Comparison of ENCODE assay signal across 8 cellular contexts in genomic region chr5:69492391-69493234, GRCh38. TPM values are rescaled to one million over a fixed set of nuclear protein-coding genes. Genes with fewer than 3 reads are reported as not detected.
A peak's percentile ranks its signal among the peaks of the same experiment; 100 is the strongest.
DNase-seq lines count a peak whose midpoint lies in the region; ATAC-seq and TF ChIP-seq lines count a peak whose summit lies in the region.

TSS of gene OCLN (plus strand) at chr5:69492790. CDS start at chr5:69504245, 11,455 bp downstream.

- H3K4me1 ChIP-seq in BE2C = no peaks in the 10 kb centered on the region
- peaks cover 32% of the 10 kb centered on the region for H3K4me1 ChIP-seq in Panc1 (ENCODE audit: control insufficient read depth, insufficient read depth, low read length)

- peaks cover 87% of the 10 kb centered on the region for H3K27me3 ChIP-seq in BE2C
- H3K27me3 ChIP-seq in Panc1 (ENCODE audit: control insufficient read depth, insufficient read depth, low read length) = no peaks in the 10 kb centered on the region

- in situ Hi-C loops in Panc1 (cut with HindIII; ENCODE audit: low pct_unique_long_range_greater_than_20kb, low sequenced_read_pairs) = no loop called here

- H3K27ac ChIP-seq in Panc1 (ENCODE audit: low read length) = peak within 1 kb of the TSS; percentile 92

- DNase-seq in BE2C = peak; percentile 25
- peak; percentile 89 for DNase-seq in HT-29 (ENCODE audit: low spot score)
- no peak for DNase-seq in Panc1 (ENCODE audit: low read depth, low spot score)
- DNase-seq in cardiac fibroblast (ENCODE audit: low read depth in 2 of 2) = no peak
- DNase-seq in kidney glomerular epithelial cell (lab: John Stamatoyannopoulos, UW) = peak; percentile 7
- DNase-seq in stimulated activated CD4-positive, alpha-beta T cell treated with anti-CD3 and anti-CD28 coated beads, Interleukin-4, amount 100 ng/mL, for 1 hour = peak; percentile 15
- no peak for DNase-seq in globus pallidus (ENCODE audit: low spot score)

- TF ChIP-seq CTCF in BE2C (IDR thresholded peaks at IDR 0.05; ENCODE audit: low read depth, low read length) = no peak
- no peak for TF ChIP-seq CTCF in Panc1 (IDR thresholded peaks at IDR 0.05)
- no peak for TF ChIP-seq CTCF in cardiac fibroblast (IDR thresholded peaks at IDR 0.05; ENCODE audit: low read depth, low read length)

- peak within 1 kb of the TSS; percentile 37 for H3K4me3 ChIP-seq in BE2C (ENCODE audit: low read depth, low read length)
- H3K4me3 ChIP-seq in Panc1 (ENCODE audit: low read depth in 2 of 2, low read length in 2 of 2) = peak within 1 kb of the TSS; percentile 69 to 86
- peak within 1 kb of the TSS; percentile 52 to 56 for H3K4me3 ChIP-seq in cardiac fibroblast (replicated peaks in 1 of 2; ENCODE audit: low read depth in 2 of 2, low read length in 2 of 2)

- intact Hi-C loops in Panc1 (cut with micrococcal nuclease; ENCODE audit: unreplicated experiment) = no loop called here

- ATAC-seq in GM19023 (IDR thresholded peaks at IDR 0.05; ENCODE audit: unreplicated experiment) = peak; percentile 62
- ATAC-seq in Panc1 = peak; percentile 93

- POLR2A ChIA-PET in Panc1 (lab: Charles Lee) = interaction anchor here (0.6 kb wide), 1 partner anchor 9 kb away, joined by 5 read pairs; no protein-coding TSS in a partner anchor

- 0 out of 2 replicates have a peak, but pooled peaks cover 4% of the 10 kb centered on the region for H3K9me3 ChIP-seq in BE2C
- H3K9me3 ChIP-seq in Panc1 (ENCODE audit: control insufficient read depth, insufficient read depth, low read depth, low read length) = no peaks in the 10 kb centered on the region

- CTCF ChIA-PET in Panc1 (lab: Charles Lee) = no interaction called here

- H3K36me3 ChIP-seq in BE2C (no peaks in the 10 kb centered on the region), Panc1 (ENCODE audit: control insufficient read depth, insufficient read depth, low read length) (no peaks in the 10 kb centered on the region; the same call in 1 of the 2 replicates)

- no TSS peak for BruUV-seq in Panc1 (replicated peaks; lab: Mats Ljungman, UMichigan)

RNA-seq across cellular contexts. Expression of gene OCLN, which starts in this region (rescaled TPM):
- polyA plus RNA-seq in BE2C (2012; ENCODE audit: insufficient read depth, insufficient read length, low read depth) = 1.5 TPM
- total RNA-seq in HT-29 (2014; rRNA removed; shearing (Covaris generic)) = 25.6 and 43.6 TPM in 2 replicates
- total RNA-seq in Panc1 (2021; ENCODE audit: unreplicated experiment) = 102 TPM
- 27.5 TPM for polyA plus RNA-seq in Panc1 (2012; ENCODE audit: insufficient read length)

Comparison
In these comparisons a context has a peak if more than half of its experiments do, and no peak if none do; other contexts are left out.
1. DNase-seq: peak in BE2C (single experiment), HT-29 (single experiment), kidney glomerular epithelial cell (single experiment) and stimulated activated CD4-positive, alpha-beta T cell treated with anti-CD3 and anti-CD28 coated beads, Interleukin-4, amount 100 ng/mL, for 1 hour (single experiment); none in Panc1 (single experiment), cardiac fibroblast (0 of 2) and globus pallidus (single experiment).
2. Peak in every context shown above with its lines, with median percentiles within 50 percentile points of each other: H3K4me3 ChIP-seq.